ENCODE assay signal across 18 cellular contexts in the genomic region with DNA sequence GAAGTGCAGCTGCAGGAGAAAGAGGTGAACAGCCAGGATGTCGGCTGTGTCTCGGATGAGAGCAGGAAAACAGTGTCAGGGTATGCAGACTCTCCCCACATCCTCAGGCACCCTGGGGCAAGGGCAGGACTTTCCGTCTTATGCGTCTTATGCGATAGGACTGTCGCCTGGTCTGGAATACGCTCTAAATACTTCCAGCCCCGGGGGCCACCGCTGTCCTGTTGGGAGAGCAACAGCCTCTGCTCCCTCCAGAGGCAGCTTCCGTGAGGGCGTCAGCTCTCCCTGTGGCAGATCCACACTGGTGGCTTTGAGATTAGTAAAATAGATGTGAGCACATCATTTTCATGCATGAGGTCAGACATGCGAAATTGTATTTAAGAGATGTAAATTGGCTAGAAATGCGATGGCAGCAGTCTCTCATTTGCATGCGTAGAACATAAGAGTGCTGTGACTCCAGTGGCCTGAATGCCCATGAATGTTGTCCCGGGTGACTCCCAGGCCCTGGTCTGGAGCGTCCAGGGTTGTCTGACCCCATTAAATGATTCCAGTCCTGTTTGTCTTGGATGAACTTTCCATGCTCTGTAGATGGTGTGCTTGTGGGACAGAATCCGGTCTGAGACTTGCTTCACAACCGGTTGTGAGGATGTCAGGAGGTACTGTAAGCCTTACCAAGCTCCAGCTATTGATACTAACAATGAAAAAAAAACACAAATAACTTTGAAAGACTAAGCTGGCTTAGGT.
DNase-seq lines count a peak whose midpoint lies in the region; ATAC-seq and TF ChIP-seq lines count a peak whose summit lies in the region.
"Had no signal": no experiment of that assay in that cellular context is flagged by ENCODE, and none has a peak within 500 bp of the region (broad histone marks: within the 10 kb centered on the region; RNA-seq: fewer than 3 reads in every experiment).

No MANE protein-coding gene starts in this region.

- DNase-seq in ELF-1 (ENCODE audit: low read depth, low spot score) (peak; percentile 60), endodermal cell (no peak), lung (ENCODE audit: low spot score) (peak; percentile 22), NCI-H524 (lab: John Stamatoyannopoulos, UW) (no peak), MM.1S (no peak)
- no peak for DNase-seq in activated naive CD8-positive, alpha-beta T cell treated with anti-CD3 and anti-CD28 coated beads for 36 hours
- DNase-seq: NCI-H1105 treated with DMSO at 0.1 percent for 48 hours, NCI-H226, NCI-H510A treated with DMSO at 0.1 percent for 48 hours had no signal

- peak overlapping the region; percentile 19; the same call in 1 of the 2 replicates for H3K27ac ChIP-seq in VCaP
- no peak overlapping the region for H3K27ac ChIP-seq in endodermal cell (ENCODE audit: low read depth, low read length)
- H3K27ac ChIP-seq in lung (ENCODE audit: low read depth in 1 of 2, low read length in 1 of 2) = no peak overlapping the region
- no peak overlapping the region for H3K27ac ChIP-seq in MM.1S (ENCODE audit: low read length)
- H3K27ac ChIP-seq: KMS-11, SJSA1 had no signal

- no peak overlapping the region for H2AFZ ChIP-seq in MM.1S (ENCODE audit: low read length)
- H2AFZ ChIP-seq: GM23338 had no signal

- H3K27me3 ChIP-seq in endodermal cell (ENCODE audit: control insufficient read depth, insufficient read depth, low read length, poor library complexity, severe bottlenecking) (no peaks in the 10 kb centered on the region), lung (ENCODE audit: control insufficient read depth, insufficient read depth) (no peaks in the 10 kb centered on the region), MM.1S (replicated peaks; ENCODE audit: insufficient read depth, low read length) (no peaks in the 10 kb centered on the region)
- H3K27me3 ChIP-seq: SJSA1 had no signal

- no peaks in the 10 kb centered on the region for H3K79me2 ChIP-seq in MM.1S (ENCODE audit: low read length)

- ATAC-seq in lung (ENCODE audit: insufficient read depth, low FRiP score) = no peak
- ATAC-seq in HG03139 (IDR thresholded peaks at IDR 0.05; ENCODE audit: unreplicated experiment) = no peak
- ATAC-seq: GM12878, GM23338, Right ventricle myocardium inferior had no signal

- H3K9ac ChIP-seq in endodermal cell (ENCODE audit: extremely low read depth, low read length, poor library complexity, severe bottlenecking) (no peak overlapping the region), MM.1S (ENCODE audit: low read length) (no peak overlapping the region)
- H3K9ac ChIP-seq: KMS-11 had no signal

- no peak overlapping the region for H3K27ac Mint-ChIP-seq in endodermal cell
- no peak overlapping the region for H3K27ac Mint-ChIP-seq in activated naive CD8-positive, alpha-beta T cell treated with anti-CD3 and anti-CD28 coated beads for 36 hours
- H3K27ac Mint-ChIP-seq: B cell, GM23338 had no signal

- H3K4me3 ChIP-seq in endodermal cell (ENCODE audit: low read length) (no peak overlapping the region), lung (no peak overlapping the region), MM.1S (ENCODE audit: low read length) (no peak overlapping the region)
- H3K4me3 ChIP-seq: GM12878, GM23338, HAP-1, SJSA1 had no signal

- no peaks in the 10 kb centered on the region for H3K4me1 ChIP-seq in endodermal cell (ENCODE audit: control insufficient read depth, insufficient read depth, low read length)
- H3K4me1 ChIP-seq in lung (ENCODE audit: control insufficient read depth in 2 of 2, insufficient read depth in 2 of 2, low read length in 2 of 2) = no peaks in the 10 kb centered on the region
- peaks cover 18% of the 10 kb centered on the region for H3K4me1 ChIP-seq in MM.1S (ENCODE audit: low read length)
- H3K4me1 ChIP-seq: HAP-1 had no signal

- 87 to 89% methylated on average over 16 to 18 of the region's 18 CpGs for WGBS in endodermal cell (ENCODE audit: insufficient coverage in 1 of 2, insufficient read length in 1 of 2), 2 experiments
- 87 to 92% methylated on average over 18 of the region's 18 CpGs for WGBS in lung, 2 donors

- H3K9me2 ChIP-seq in MM.1S (replicated peaks; ENCODE audit: insufficient read depth, low read length) = no peaks in the 10 kb centered on the region

- H3K27me3 Mint-ChIP-seq in endodermal cell (ENCODE audit: insufficient read depth) = peaks cover 4% of the 10 kb centered on the region
- H3K27me3 Mint-ChIP-seq in activated naive CD8-positive, alpha-beta T cell treated with anti-CD3 and anti-CD28 coated beads for 36 hours = peaks cover 7% of the 10 kb centered on the region

- H3K36me3 Mint-ChIP-seq in endodermal cell (ENCODE audit: low read depth) = no peaks in the 10 kb centered on the region
- H3K36me3 Mint-ChIP-seq in activated naive CD8-positive, alpha-beta T cell treated with anti-CD3 and anti-CD28 coated beads for 36 hours = no peaks in the 10 kb centered on the region

- no peaks in the 10 kb centered on the region for H4K20me1 ChIP-seq in MM.1S (ENCODE audit: insufficient read depth, low read length)

- H3K9me3 ChIP-seq in endodermal cell (ENCODE audit: control insufficient read depth, low read length) = no peaks in the 10 kb centered on the region
- peaks cover 0 to 7% of the 10 kb centered on the region in 2 donors for H3K9me3 ChIP-seq in lung (ENCODE audit: control insufficient read depth in 2 of 2, insufficient read depth in 1 of 2, low read length in 1 of 2)
- H3K9me3 ChIP-seq in MM.1S (replicated peaks; ENCODE audit: insufficient read depth, low read length) = no peaks in the 10 kb centered on the region
- H3K9me3 ChIP-seq: HAP-1, SJSA1 had no signal

- H3K36me3 ChIP-seq in endodermal cell (ENCODE audit: control insufficient read depth, insufficient read depth, low read length) = no peaks in the 10 kb centered on the region
- H3K36me3 ChIP-seq in lung (ENCODE audit: control insufficient read depth in 2 of 2, insufficient read depth in 2 of 2, low read length in 2 of 2) = no peaks in the 10 kb centered on the region
- H3K36me3 ChIP-seq in MM.1S (replicated peaks; ENCODE audit: insufficient read depth, low read length) = no peaks in the 10 kb centered on the region
- H3K36me3 ChIP-seq: HAP-1, SJSA1 had no signal

- peaks cover 20% of the 10 kb centered on the region for H3F3A ChIP-seq in MM.1S (ENCODE audit: insufficient read depth, low read length)

- H3K9me3 Mint-ChIP-seq in endodermal cell = peaks cover 2% of the 10 kb centered on the region
- no peaks in the 10 kb centered on the region for H3K9me3 Mint-ChIP-seq in activated naive CD8-positive, alpha-beta T cell treated with anti-CD3 and anti-CD28 coated beads for 36 hours
- H3K9me3 Mint-ChIP-seq: GM23338 had no signal

- peaks cover 4% of the 10 kb centered on the region for H3K4me1 Mint-ChIP-seq in endodermal cell
- no peaks in the 10 kb centered on the region for H3K4me1 Mint-ChIP-seq in activated naive CD8-positive, alpha-beta T cell treated with anti-CD3 and anti-CD28 coated beads for 36 hours
- H3K4me1 Mint-ChIP-seq: GM23338 had no signal

- H3K4me2 ChIP-seq in MM.1S (ENCODE audit: low read depth, low read length) = no peak overlapping the region
- H3K4me2 ChIP-seq: GM23338, KMS-11 had no signal

- H3K4me3 Mint-ChIP-seq in endodermal cell = no peak overlapping the region
- no peak overlapping the region for H3K4me3 Mint-ChIP-seq in activated naive CD8-positive, alpha-beta T cell treated with anti-CD3 and anti-CD28 coated beads for 36 hours
- H3K4me3 Mint-ChIP-seq: B cell, GM23338 had no signal

- TF ChIP-seq CTCF in VCaP (conservative IDR thresholded peaks at IDR 0.05) (no peak), endodermal cell (conservative IDR thresholded peaks at IDR 0.05) (peak; percentile 12), lung (IDR thresholded peaks at IDR 0.05; ENCODE audit: control extremely low read depth, extremely low read depth) (no peak), MM.1S (IDR thresholded peaks at IDR 0.05; ENCODE audit: low read length) (no peak)

Comparison
In these comparisons a context has a peak if more than half of its experiments do, and no peak if none do; other contexts are left out.
1. DNase-seq: peak in ELF-1 (single experiment) and lung (single experiment); none in endodermal cell (single experiment), NCI-H524 (0 of 2), activated naive CD8-positive, alpha-beta T cell treated with anti-CD3 and anti-CD28 coated beads for 36 hours (single experiment) and MM.1S (single experiment).